Comparison of ENCODE assay signal across 8 cellular contexts in genomic region chr2:189661148-189661956, GRCh38. TPM values are rescaled to one million over a fixed set of nuclear protein-coding genes. Genes with fewer than 3 reads are reported as not detected.
DNase-seq lines count a peak whose midpoint lies in the region; ATAC-seq, FAIRE-seq and TF ChIP-seq lines count a peak whose summit lies in the region.

TSS of gene ASNSD1 (plus strand) at chr2:189661459. CDS start at chr2:189666133, 4,674 bp downstream.

- TF ChIP-seq CTCF in A549 (IDR thresholded peaks at IDR 0.05) (peak; percentile 99), brain microvascular endothelial cell (IDR thresholded peaks at IDR 0.05; ENCODE audit: low read depth, low read length, missing control alignments) (peak; percentile 82), gastrocnemius medialis (IDR thresholded peaks at IDR 0.05 in 4 of 5, conservative IDR thresholded peaks at IDR 0.05 in 1 of 5) (peak; percentile 91 to 100 (median 96))

- TF ChIP-seq RAD21 in A549 (conservative IDR thresholded peaks at IDR 0.05 in 1 of 2, IDR thresholded peaks at IDR 0.05 in 1 of 2) = peak; percentile 92 to 94

- CTCF ChIA-PET in A549 (lab: Yijun Ruan, JAX) = interaction anchor here (0.6 to 6.3 kb wide), 43 partner anchors 11 to 684 kb away, joined by 3 to 72 read pairs (median 4); partner anchors contain the start of genes ANKAR and OSGEPL1

- WGBS in A549 (ENCODE audit: missing lambda C conversion rate) = under 1% methylated on average over 39 of the region's 46 CpGs
- WGBS in iPS DF 6.9 (ENCODE audit: insufficient coverage, insufficient read length) = no CpG with 5 or more reads among the region's 46 CpGs

- H3K27ac ChIP-seq in A549 (peak within 1 kb of the TSS; percentile 88 to 93), brain microvascular endothelial cell (peak within 1 kb of the TSS; percentile 72), iPS DF 6.9 (ENCODE audit: low read length) (no peak within 1 kb of the TSS), gastrocnemius medialis (peak within 1 kb of the TSS; percentile 93 to 99 (median 96))

- H3K4me2 ChIP-seq in A549 = peak within 1 kb of the TSS; percentile 87

- POLR2A ChIA-PET in A549 (lab: Yijun Ruan, JAX) = interaction anchor here (0.6 to 1.3 kb wide), 4 partner anchors 48 to 102 kb away, joined by 3 to 4 read pairs (median 4); partner anchors contain the start of genes OSGEPL1 and SLC40A1

- FAIRE-seq in A549 (lab: Jason Lieb, UNC) (peak; percentile 79), TTC549 (lab: Jason Lieb, UNC) (peak; percentile 98)

- H3K4me1 ChIP-seq in A549 (peaks cover 13% of the 10 kb centered on the region), iPS DF 6.9 (ENCODE audit: control insufficient read depth, insufficient read depth, low read length) (no peaks in the 10 kb centered on the region), gastrocnemius medialis (peaks cover 23 to 28% of the 10 kb centered on the region in 2 donors)

- H3K36me3 ChIP-seq in brain microvascular endothelial cell (replicated peaks) (peaks cover 4% of the 10 kb centered on the region), iPS DF 6.9 (ENCODE audit: control insufficient read depth, insufficient read depth, low read length) (no peaks in the 10 kb centered on the region), gastrocnemius medialis (peaks cover 0 to 4% of the 10 kb centered on the region in 2 donors)

- peak within 1 kb of the TSS; percentile 78 for H3K4me3 ChIP-seq in A549
- H3K4me3 ChIP-seq in brain microvascular endothelial cell (ENCODE audit: low read depth, low read length) = peak within 1 kb of the TSS; percentile 99
- peak within 1 kb of the TSS; percentile 92 for H3K4me3 ChIP-seq in iPS DF 6.9 (ENCODE audit: low read length)
- peak within 1 kb of the TSS; percentile 77 to 98 (median 92) for H3K4me3 ChIP-seq in gastrocnemius medialis

- in situ Hi-C loops in brain microvascular endothelial cell (cut with HindIII; ENCODE audit: low pct_ligation_motif_present, low sequenced_read_pairs) = no loop called here
- in situ Hi-C loops in gastrocnemius medialis (cut with MboI; ENCODE audit: low sequenced_read_pairs in 4 of 4) = loop anchor here in 1 of 4 donors (5.0 kb wide), 1 partner anchor 36 kb away; no protein-coding TSS in a partner anchor

- DNase-seq in A549 (ENCODE audit: low read depth in 1 of 2, low spot score in 1 of 2) (peak; percentile 95 to 99), NCI-H2107 (lab: John Stamatoyannopoulos, UW) (peak; percentile 97), brain microvascular endothelial cell (peak; percentile 99), iPS DF 6.9 (ENCODE audit: low read depth, low spot score) (peak; percentile 94), gastrocnemius medialis (peak; percentile 98 to 99)

- no peaks in the 10 kb centered on the region for H3K27me3 ChIP-seq in brain microvascular endothelial cell (replicated peaks)
- H3K27me3 ChIP-seq in iPS DF 6.9 (ENCODE audit: control insufficient read depth, insufficient read depth, low read length) = no peaks in the 10 kb centered on the region
- no peaks in the 10 kb centered on the region for H3K27me3 ChIP-seq in gastrocnemius medialis

- peak; percentile 95 for TF ChIP-seq POLR2A in A549 (IDR thresholded peaks at IDR 0.05; ENCODE audit: low read length)
- TF ChIP-seq POLR2A in gastrocnemius medialis (IDR thresholded peaks at IDR 0.05) = peak; percentile 85 to 91

- no peak for TF ChIP-seq EP300 in A549 (IDR thresholded peaks at IDR 0.05)

- intact Hi-C loops in gastrocnemius medialis (cut with DNase I; ENCODE audit: low total_unique reads) = loop anchor here (1.0 to 10.0 kb wide), 6 partner anchors 13 to 1353 kb away; partner anchors contain the start of genes ANKAR, MSTN, ORMDL1 and OSGEPL1

- H3K9me3 ChIP-seq in A549 (no peaks in the 10 kb centered on the region), iPS DF 6.9 (ENCODE audit: control insufficient read depth, insufficient read depth, low read length) (no peaks in the 10 kb centered on the region), gastrocnemius medialis (no peaks in the 10 kb centered on the region)

- ATAC-seq in A549 (peak; percentile 96 to 98), GM18520 (IDR thresholded peaks at IDR 0.05; ENCODE audit: unreplicated experiment) (peak; percentile 96), HG03064 (IDR thresholded peaks at IDR 0.05; ENCODE audit: low read depth, unreplicated experiment) (peak; percentile 92), gastrocnemius medialis (peak; percentile 100)

TF ChIP-seq in A549, 52 proteins besides CTCF, POLR2A, EP300 and RAD21 (continues in another document):
- TF ChIP-seq CEBPB (IDR thresholded peaks at IDR 0.05) (peak; percentile 84 to 97), HOXA7 (CRISPR knock-in tag; IDR thresholded peaks at IDR 0.05) (no peak), HMGXB4 (CRISPR knock-in tag; IDR thresholded peaks at IDR 0.05; ENCODE audit: borderline replicate concordance) (0 out of 2 replicates have a peak, but pooled peaks have one; percentile 41), MAX (IDR thresholded peaks at IDR 0.05) (peak; percentile 67), E2F6 (IDR thresholded peaks at IDR 0.05; ENCODE audit: borderline replicate concordance, low read depth) (peak; percentile 40), MAFK (IDR thresholded peaks at IDR 0.05; ENCODE audit: partially characterized antibody) (peak; percentile 72), BCL3 (IDR thresholded peaks at IDR 0.05) (0 out of 3 replicates have a peak, but pooled peaks have one; percentile 31), BHLHE40 (IDR thresholded peaks at IDR 0.05; ENCODE audit: low read depth, low read length) (no peak), PHF8 (IDR thresholded peaks at IDR 0.05; ENCODE audit: borderline replicate concordance, low read depth) (peak; percentile 93), ZC3H11A (IDR thresholded peaks at IDR 0.05) (no peak), SMC3 (IDR thresholded peaks at IDR 0.05) (peak; percentile 93), JUN (IDR thresholded peaks at IDR 0.05) (peak in 1 of 2 experiments; percentile 47; a peak in 1 of 5 replicates), REST (IDR thresholded peaks at IDR 0.05) (peak; percentile 80)

RNA-seq across cellular contexts. Expression of gene ASNSD1, which starts in this region (rescaled TPM):
- polyA plus RNA-seq in A549 (2011; rRNA removed) (47.7 and 69.0 TPM in 2 replicates), A549 (2017; fragmentation: RNase III; extraction: RNeasy Plus Mini Kit Qiagen cat#74134 plus additional on column Dnase treatment) (45.9 to 52.1 TPM (median 47.9 TPM) in 3 replicates)
- polyA plus RNA-seq in A549 (2012; cell fraction: cytosol; rRNA removed) = 13.8 and 15.4 TPM in 2 replicates
- 3.8 and 7.1 TPM in 2 replicates for polyA plus RNA-seq in A549 (2012; cell fraction: nucleus; rRNA removed)
- polyA minus RNA-seq in A549 (2011; rRNA and poly(A)+ RNA removed) = 10.5 and 12.0 TPM in 2 replicates
- 100 to 1,000 TPM in 1 of 4 donors, 10 to 100 TPM in 3; 68.1 to 114 (median 87.3) TPM for total RNA-seq in gastrocnemius medialis
